Comparison of ENCODE assay signal across 10 cellular contexts in the genomic region with DNA sequence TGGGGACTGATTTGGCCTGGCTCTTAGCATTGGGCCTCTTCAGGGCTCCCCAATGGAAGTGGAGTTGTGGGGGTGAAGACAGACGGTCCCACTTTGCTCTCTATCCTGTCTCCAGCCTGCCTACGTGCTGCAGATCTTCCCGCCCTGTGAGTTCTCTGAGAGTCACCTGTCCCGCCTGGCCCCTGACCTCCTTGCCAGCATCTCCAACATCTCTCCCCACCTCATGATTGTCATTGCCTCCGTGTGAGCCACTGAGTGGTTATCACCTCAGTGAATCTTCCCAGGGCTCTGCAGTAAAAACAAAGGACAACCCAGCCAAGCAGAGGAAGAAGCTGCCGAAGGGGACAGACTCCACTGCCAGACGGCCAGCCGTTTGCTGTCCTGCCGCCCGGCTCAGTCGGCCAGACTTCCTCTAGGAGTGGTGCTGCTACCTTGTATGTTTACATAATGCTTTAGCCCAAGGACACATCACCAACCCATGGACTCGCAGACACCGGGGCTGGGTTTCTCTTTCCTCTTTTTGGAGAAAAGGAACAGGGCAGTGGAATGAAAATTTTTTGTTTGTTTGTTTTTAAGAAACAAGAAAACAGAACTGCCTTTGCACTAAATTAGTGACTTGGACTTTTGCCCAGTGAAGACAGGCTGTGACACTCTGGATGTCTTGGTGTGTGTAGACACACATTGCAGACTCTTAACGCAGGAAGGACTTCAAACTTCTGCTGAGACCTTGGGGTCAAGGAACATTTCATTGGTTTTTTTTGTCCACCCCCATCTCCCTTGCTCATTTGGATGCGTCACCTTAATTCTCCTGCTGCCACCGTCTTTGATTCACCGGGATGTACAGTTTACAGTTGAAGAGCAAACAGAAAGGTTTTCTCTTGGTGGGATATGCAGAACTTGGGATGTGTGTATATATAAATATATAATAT. TPM values are rescaled to one million over a fixed set of nuclear protein-coding genes. Genes with fewer than 3 reads are reported as not detected.
A peak's percentile ranks its signal among the peaks of the same experiment; 100 is the strongest.
DNase-seq lines count a peak whose midpoint lies in the region; FAIRE-seq and TF ChIP-seq lines count a peak whose summit lies in the region.
"Had no signal": no experiment of that assay in that cellular context is flagged by ENCODE, and none has a peak within 500 bp of the region (broad histone marks: within the 10 kb centered on the region; RNA-seq: fewer than 3 reads in every experiment).

No MANE protein-coding gene starts in this region.

- FAIRE-seq in islet of Langerhans (lab: Jason Lieb, UNC), result peak; percentile 96

- TF ChIP-seq CTCF in HFFc6 (IDR thresholded peaks at IDR 0.05) (no peak), adrenal gland (IDR thresholded peaks at IDR 0.05) (no peak)

- peak overlapping the region; percentile 17 to 80 (median 60) for H3K27ac ChIP-seq in adrenal gland
- peak overlapping the region; percentile 41 for H3K27ac ChIP-seq in stomach smooth muscle (ENCODE audit: low read length)
- no peak overlapping the region for H3K27ac ChIP-seq in Karpas-422 (ENCODE audit: low read length)

- peak overlapping the region in 1 of 2 donors; percentile 21 for H3K9ac ChIP-seq in stomach smooth muscle (ENCODE audit: low read length in 2 of 2)
- no peak overlapping the region for H3K9ac ChIP-seq in Karpas-422 (ENCODE audit: low read length)

- H3K4me2 ChIP-seq in Karpas-422 (ENCODE audit: low read depth, low read length, poor library complexity, severe bottlenecking), result no peak overlapping the region

- no peaks in the 10 kb centered on the region for H3K9me3 Mint-ChIP-seq in HFFc6
- H3K9me3 Mint-ChIP-seq: naive B cell had no signal

- DNase-seq in HFFc6, result peak; percentile 43
- DNase-seq in adrenal gland, result peak; percentile 55 to 89 (median 77)
- no peak for DNase-seq in DMS79 treated with DMSO at 0.1 percent for 48 hours (lab: John Stamatoyannopoulos, UW)
- DNase-seq in Karpas-422, result no peak
- no peak for DNase-seq in NCI-H2107 treated with DMSO at 0.1 percent for 48 hours (lab: John Stamatoyannopoulos, UW; ENCODE audit: unreplicated experiment)
- DNase-seq: activated gamma-delta T cell treated with Interleukin-2 at 50 U/mL for 16 hours, naive B cell, NCI-H1092 treated with DMSO at 0.1 percent for 48 hours had no signal

- 33 to 41% (median 38%) methylated on average over 14 to 17 of the region's 17 CpGs for WGBS in adrenal gland, 4 donors

- H2AFZ ChIP-seq in Karpas-422 (ENCODE audit: low read length), result no peak overlapping the region

- H3K9me3 ChIP-seq in adrenal gland (replicated peaks in 1 of 3), result no peaks in the 10 kb centered on the region
- H3K9me3 ChIP-seq in stomach smooth muscle (ENCODE audit: control insufficient read depth in 2 of 2, low read length in 2 of 2), result no peaks in the 10 kb centered on the region
- H3K9me3 ChIP-seq in Karpas-422 (ENCODE audit: low read length), result no peaks in the 10 kb centered on the region

- peak overlapping the region; percentile 85 for H3K27ac Mint-ChIP-seq in HFFc6

- peaks cover 32% of the 10 kb centered on the region for H3K4me1 Mint-ChIP-seq in HFFc6 (ENCODE audit: low read depth)

- H3K4me3 Mint-ChIP-seq in HFFc6, result peak overlapping the region; percentile 50

- H3K4me1 ChIP-seq in adrenal gland (replicated peaks in 1 of 2) (peaks cover 8 to 24% of the 10 kb centered on the region in 2 donors), stomach smooth muscle (ENCODE audit: control insufficient read depth, insufficient read depth, low read length) (peaks cover 16% of the 10 kb centered on the region), Karpas-422 (ENCODE audit: low read length) (no peaks in the 10 kb centered on the region)

- intact Hi-C loops in adrenal gland (cut with DNase I), result no loop called here

- no peaks in the 10 kb centered on the region for H4K20me1 ChIP-seq in Karpas-422 (ENCODE audit: insufficient read depth, low read depth, low read length)

- peaks cover 18% of the 10 kb centered on the region for H3K27me3 Mint-ChIP-seq in HFFc6 (ENCODE audit: insufficient read depth)
- H3K27me3 Mint-ChIP-seq: naive B cell had no signal

- H3K4me3 ChIP-seq in adrenal gland, result no peak overlapping the region
- H3K4me3 ChIP-seq in stomach smooth muscle (ENCODE audit: low read length in 2 of 2), result peak overlapping the region in 1 of 2 donors; percentile 15
- no peak overlapping the region for H3K4me3 ChIP-seq in Karpas-422 (ENCODE audit: low read length)

- peaks cover 29% of the 10 kb centered on the region for H3K36me3 Mint-ChIP-seq in HFFc6 (ENCODE audit: low read depth)

- H3K36me3 ChIP-seq in adrenal gland (replicated peaks in 1 of 2), result peaks cover 0 to 82% of the 10 kb centered on the region in 2 donors
- peaks cover 43 to 66% of the 10 kb centered on the region in 2 donors for H3K36me3 ChIP-seq in stomach smooth muscle (ENCODE audit: control insufficient read depth in 2 of 2, insufficient read depth in 2 of 2, low read length in 2 of 2)
- H3K36me3 ChIP-seq in Karpas-422 (ENCODE audit: insufficient read depth, low read length), result peaks cover 10% of the 10 kb centered on the region; the same call in 1 of the 2 replicates

- no peaks in the 10 kb centered on the region for H3K79me2 ChIP-seq in Karpas-422 (ENCODE audit: low read length)

- no peaks in the 10 kb centered on the region for H3K27me3 ChIP-seq in adrenal gland
- no peaks in the 10 kb centered on the region for H3K27me3 ChIP-seq in stomach smooth muscle (ENCODE audit: control insufficient read depth in 1 of 2, insufficient read depth in 2 of 2, low read length in 2 of 2)
- H3K27me3 ChIP-seq in Karpas-422 (ENCODE audit: low read length), result no peaks in the 10 kb centered on the region

- H3K9me2 ChIP-seq in Karpas-422 (replicated peaks; ENCODE audit: insufficient read depth, low read length), result no peaks in the 10 kb centered on the region

- TF ChIP-seq POLR2A in adrenal gland (IDR thresholded peaks at IDR 0.05), result peak in 1 of 2 donors; percentile 52

RNA-seq across cellular contexts. Expression of gene ZBTB17, which starts 36.5 kb away (rescaled TPM):
- total RNA-seq in HFFc6 (2021; fragmentation: NEBNext Ultra II Directional; extraction: Animal tissue kit (Norgen Biotek cat#: 25700)), result 10 to 100 TPM; 22.5 to 25.4 (median 24.1) TPM
- total RNA-seq in adrenal gland, result 10 to 100 TPM; 26.8 to 50.2 (median 33.7) TPM
- 100 to 1,000 TPM in 2 of 3 donors, 1 to 10 TPM in 1; 8.0 to 172 (median 114) TPM for polyA plus RNA-seq in adrenal gland
- 25.9 and 26.8 TPM in 2 replicates for total RNA-seq in Karpas-422 (2014; rRNA removed; shearing (Covaris generic); ENCODE audit: low replicate concordance)

Comparison
In these comparisons a context has a peak if more than half of its experiments do, and no peak if none do; other contexts are left out.
1. DNase-seq: peak in HFFc6 (single experiment) and adrenal gland (7 of 7); none in DMS79 treated with DMSO at 0.1 percent for 48 hours (single experiment), Karpas-422 (single experiment) and NCI-H2107 treated with DMSO at 0.1 percent for 48 hours (single experiment).